Comparison of ENCODE assay signal across 13 cellular contexts in genomic region chr1:220301630-220302029, GRCh38. TPM values are rescaled to one million over a fixed set of nuclear protein-coding genes. Genes with fewer than 3 reads are reported as not detected.
DNase-seq lines count a peak whose midpoint lies in the region; ATAC-seq and TF ChIP-seq lines count a peak whose summit lies in the region.
"Had no signal": no experiment of that assay in that cellular context is flagged by ENCODE, and none has a peak within 500 bp of the region (broad histone marks: within the 10 kb centered on the region; RNA-seq: fewer than 3 reads in every experiment).

No MANE protein-coding gene starts in this region.

- H3K9ac ChIP-seq in MM.1S (ENCODE audit: low read length) (peak overlapping the region; percentile 11; the same call in 1 of the 2 replicates), mesenchymal stem cell (ENCODE audit: low read length) (peak overlapping the region; percentile 98)
- H3K9ac ChIP-seq: BLaER1 treated with 17β-estradiol and CSF1 and Interleukin-3, amounts not matched to agents 10 nM and 100 nM had no signal

- H2BK15ac ChIP-seq in mesenchymal stem cell (ENCODE audit: low read depth, poor library complexity, severe bottlenecking), result no peak overlapping the region

- 45% methylated on average over 2 of the region's 2 CpGs for WGBS in mesenchymal stem cell

- H3K9me3 ChIP-seq in MM.1S (replicated peaks; ENCODE audit: insufficient read depth, low read length) (no peaks in the 10 kb centered on the region), T-helper 17 cell (ENCODE audit: control insufficient read depth, low read length, poor library complexity, severe bottlenecking) (no peaks in the 10 kb centered on the region), mesenchymal stem cell (ENCODE audit: control insufficient read depth, low read length) (peaks cover 4% of the 10 kb centered on the region)

- no peak overlapping the region for H2BK12ac ChIP-seq in mesenchymal stem cell (ENCODE audit: low read length in 2 of 2)

- no peak overlapping the region for H3K4ac ChIP-seq in mesenchymal stem cell (ENCODE audit: low read depth in 1 of 2, low read length in 2 of 2)

- no peak overlapping the region for H2BK120ac ChIP-seq in mesenchymal stem cell (ENCODE audit: low read depth, low read length)

- no peak overlapping the region for H4K91ac ChIP-seq in mesenchymal stem cell (ENCODE audit: low read length)

- H3K4me1 Mint-ChIP-seq in T-helper 17 cell (peaks cover 2% of the 10 kb centered on the region), type B pancreatic cell (ENCODE audit: unreplicated experiment) (peaks cover 25% of the 10 kb centered on the region)
- H3K4me1 Mint-ChIP-seq: T-cell had no signal

- H2AFZ ChIP-seq in MM.1S (ENCODE audit: low read length) (peak overlapping the region; percentile 43), mesenchymal stem cell (ENCODE audit: low read depth, low read length) (no peak overlapping the region)

- no peaks in the 10 kb centered on the region for H3K79me1 ChIP-seq in mesenchymal stem cell (replicated peaks; ENCODE audit: low read length, poor library complexity, severe bottlenecking)

- ATAC-seq in T-helper 17 cell (no peak), GM21528 (IDR thresholded peaks at IDR 0.05; ENCODE audit: low FRiP score, unreplicated experiment) (no peak)
- ATAC-seq: T-cell had no signal

- H3K4me3 ChIP-seq in MM.1S (ENCODE audit: low read length) (no peak overlapping the region), mesenchymal stem cell (ENCODE audit: insufficient read depth in 1 of 2, low read depth in 1 of 2, low read length in 2 of 2) (no peak overlapping the region)
- H3K4me3 ChIP-seq: BLaER1 treated with 17β-estradiol and CSF1 and Interleukin-3, amounts not matched to agents 10 nM and 100 nM; GM23248 had no signal

- TF ChIP-seq CTCF in MM.1S (IDR thresholded peaks at IDR 0.05; ENCODE audit: low read length), result no peak
- TF ChIP-seq CTCF in type B pancreatic cell (conservative IDR thresholded peaks at IDR 0.05), result no peak

- H3K79me2 ChIP-seq in MM.1S (ENCODE audit: low read length), result no peaks in the 10 kb centered on the region

- peaks cover 4% of the 10 kb centered on the region for H3K9me3 Mint-ChIP-seq in type B pancreatic cell

- H3K18ac ChIP-seq in mesenchymal stem cell (ENCODE audit: low read depth in 1 of 2, low read length in 2 of 2), result peak overlapping the region in 1 of 2 experiments; percentile 48

- H3K36me3 Mint-ChIP-seq in T-helper 17 cell (ENCODE audit: low read depth), result no peaks in the 10 kb centered on the region
- no peaks in the 10 kb centered on the region for H3K36me3 Mint-ChIP-seq in type B pancreatic cell
- H3K36me3 Mint-ChIP-seq: T-cell had no signal

- peak overlapping the region; percentile 50 for H3K4me2 ChIP-seq in MM.1S (ENCODE audit: low read depth, low read length)
- H3K4me2 ChIP-seq in mesenchymal stem cell (ENCODE audit: low read length, poor library complexity, severe bottlenecking), result no peak overlapping the region
- H3K4me2 ChIP-seq: BLaER1 treated with 17β-estradiol and CSF1 and Interleukin-3, amounts not matched to agents 10 nM and 100 nM had no signal

- H2AK5ac ChIP-seq in mesenchymal stem cell (ENCODE audit: low read length, severe bottlenecking), result no peak overlapping the region

- H3K27me3 Mint-ChIP-seq in T-helper 17 cell (peaks cover 34% of the 10 kb centered on the region), type B pancreatic cell (no peaks in the 10 kb centered on the region)

- no peak overlapping the region for H4K8ac ChIP-seq in mesenchymal stem cell (ENCODE audit: low read length)

- H3K36me3 ChIP-seq in MM.1S (replicated peaks; ENCODE audit: insufficient read depth, low read length) (no peaks in the 10 kb centered on the region), mesenchymal stem cell (ENCODE audit: control insufficient read depth in 1 of 2, insufficient read depth in 2 of 2, low read depth in 1 of 2, low read length in 2 of 2) (no peaks in the 10 kb centered on the region)
- H3K36me3 ChIP-seq: BLaER1 treated with 17β-estradiol and CSF1 and Interleukin-3, amounts not matched to agents 10 nM and 100 nM had no signal

- no peak overlapping the region for H3K14ac ChIP-seq in mesenchymal stem cell (ENCODE audit: low read length in 2 of 2)

- H3K27me3 ChIP-seq in MM.1S (replicated peaks; ENCODE audit: insufficient read depth, low read length) (no peaks in the 10 kb centered on the region), mesenchymal stem cell (ENCODE audit: control insufficient read depth in 1 of 2, insufficient read depth in 1 of 2, low read length in 2 of 2) (no peaks in the 10 kb centered on the region)
- H3K27me3 ChIP-seq: BLaER1 treated with 17β-estradiol and CSF1 and Interleukin-3, amounts not matched to agents 10 nM and 100 nM had no signal

- DNase-seq in MM.1S (peak; percentile 70), T-helper 17 cell (no peak), mesenchymal stem cell (no peak), type B pancreatic cell (ENCODE audit: extremely low spot score, unreplicated experiment) (no peak), NCI-H2107 treated with DMSO at 0.1 percent for 48 hours (lab: John Stamatoyannopoulos, UW; ENCODE audit: unreplicated experiment) (no peak)
- DNase-seq in activated CD8-positive, alpha-beta memory T cell treated with anti-CD3 and anti-CD28 coated beads, Interleukin-2, amount 50 U/mL, for 4 hours, result no peak
- DNase-seq: KG1, NCI-H1930, NCI-H524, T-cell had no signal

- H3K4me1 ChIP-seq in MM.1S (ENCODE audit: low read length) (peaks cover 44% of the 10 kb centered on the region), mesenchymal stem cell (ENCODE audit: control insufficient read depth, insufficient read depth, low read depth, low read length) (peaks cover 5% of the 10 kb centered on the region)
- H3K4me1 ChIP-seq: BLaER1 treated with 17β-estradiol and CSF1 and Interleukin-3, amounts not matched to agents 10 nM and 100 nM had no signal

- H3F3A ChIP-seq in MM.1S (ENCODE audit: insufficient read depth, low read length), result peaks cover 38% of the 10 kb centered on the region

- H3K27ac Mint-ChIP-seq in T-helper 17 cell (no peak overlapping the region), type B pancreatic cell (peak overlapping the region; percentile 72)
- H3K27ac Mint-ChIP-seq: T-cell had no signal

- H3K4me3 Mint-ChIP-seq in T-helper 17 cell (peak overlapping the region; percentile 42), type B pancreatic cell (no peak overlapping the region)
- H3K4me3 Mint-ChIP-seq: T-cell had no signal

- H2BK5ac ChIP-seq in mesenchymal stem cell (ENCODE audit: low read depth, low read length, poor library complexity, severe bottlenecking), result no peak overlapping the region

- H3K9me2 ChIP-seq in MM.1S (replicated peaks; ENCODE audit: insufficient read depth, low read length), result no peaks in the 10 kb centered on the region

- no peaks in the 10 kb centered on the region for H4K20me1 ChIP-seq in MM.1S (ENCODE audit: insufficient read depth, low read length)
- H4K20me1 ChIP-seq: BLaER1 treated with 17β-estradiol and CSF1 and Interleukin-3, amounts not matched to agents 10 nM and 100 nM had no signal

- H3K23ac ChIP-seq in mesenchymal stem cell (ENCODE audit: low read length in 2 of 2), result no peak overlapping the region

- H3K27ac ChIP-seq in MM.1S (ENCODE audit: low read length) (peak overlapping the region; percentile 55), mesenchymal stem cell (ENCODE audit: low read length, poor library complexity, severe bottlenecking) (no peak overlapping the region)

RNA-seq across cellular contexts. Expression of gene RAB3GAP2, which starts 29.4 kb away (rescaled TPM):
- 10 to 100 TPM; 46.6 to 49.1 TPM for total RNA-seq in T-helper 17 cell
- 14.5 TPM for polyA plus RNA-seq in mesenchymal stem cell (2013, experiment 1 of 2)
- polyA plus RNA-seq in mesenchymal stem cell (2013, experiment 2 of 2), result 14.2 TPM
- total RNA-seq in type B pancreatic cell (ENCODE audit: low replicate concordance), result 42.1 and 51.2 TPM in 2 replicates
